Comparison of ENCODE assay signal across 8 cellular contexts in genomic region chr19:27794444-27795042, GRCh38.
DNase-seq lines count a peak whose midpoint lies in the region; ATAC-seq, FAIRE-seq and TF ChIP-seq lines count a peak whose summit lies in the region.

No MANE protein-coding gene starts in this region.

- H3K4me2 ChIP-seq in A549: peak overlapping the region; percentile 96

- 0 out of 2 replicates have a peak, but pooled peaks have one; percentile 10 for TF ChIP-seq POLR2A in A549 (IDR thresholded peaks at IDR 0.05; ENCODE audit: low read length)

- H3K27ac ChIP-seq in A549 (peak overlapping the region; percentile 89), left ventricle myocardium inferior (replicated peaks) (peak overlapping the region; percentile 95), rectal smooth muscle tissue (ENCODE audit: low read depth, low read length) (peak overlapping the region; percentile 94)

- intact Hi-C loops in left ventricle myocardium inferior (cut with micrococcal nuclease): no loop called here

- no peak for FAIRE-seq in A549 (lab: Jason Lieb, UNC)

- H3K4me3 ChIP-seq in A549: peak overlapping the region; percentile 81
- peak overlapping the region; percentile 89 for H3K4me3 ChIP-seq in left ventricle myocardium inferior
- peak overlapping the region; percentile 88 for H3K4me3 ChIP-seq in rectal smooth muscle tissue (ENCODE audit: low read length)

- H3K9ac ChIP-seq in rectal smooth muscle tissue (ENCODE audit: low read length): peak overlapping the region; percentile 56

- no peaks in the 10 kb centered on the region for H3K9me3 Mint-ChIP-seq in activated naive CD8-positive, alpha-beta T cell (ENCODE audit: low read depth)

- no peaks in the 10 kb centered on the region for H3K27me3 ChIP-seq in left ventricle myocardium inferior (ENCODE audit: low read depth)
- H3K27me3 ChIP-seq in rectal smooth muscle tissue (ENCODE audit: control insufficient read depth, insufficient read depth, low read length): no peaks in the 10 kb centered on the region

- TF ChIP-seq EP300 in A549 (IDR thresholded peaks at IDR 0.05): no peak

- no peak for DNase-seq in A549 (ENCODE audit: low read depth in 1 of 2, low spot score in 1 of 2)
- peak; percentile 14 for DNase-seq in HuH-7 (ENCODE audit: low spot score)
- DNase-seq in left ventricle myocardium inferior: no peak
- DNase-seq in mesenteric fat pad (ENCODE audit: low spot score): no peak

- 9% methylated on average over 18 of the region's 18 CpGs for WGBS in A549 (ENCODE audit: missing lambda C conversion rate)

- TF ChIP-seq CTCF in A549 (IDR thresholded peaks at IDR 0.05) (no peak), left ventricle myocardium inferior (IDR thresholded peaks at IDR 0.05; ENCODE audit: borderline replicate concordance) (no peak)

- H3K4me3 Mint-ChIP-seq in activated naive CD8-positive, alpha-beta T cell: peak overlapping the region; percentile 96

- CTCF ChIA-PET in A549 (lab: Yijun Ruan, JAX): interaction anchor here (2.9 kb wide), 1 partner anchor 11 kb away, joined by 13 read pairs; no protein-coding TSS in a partner anchor

- peaks cover 8% of the 10 kb centered on the region; the same call in 1 of the 3 replicates for H3K4me1 ChIP-seq in A549
- H3K4me1 ChIP-seq in left ventricle myocardium inferior: peaks cover 46% of the 10 kb centered on the region
- H3K4me1 ChIP-seq in rectal smooth muscle tissue (ENCODE audit: control insufficient read depth, insufficient read depth, low read length): peaks cover 4% of the 10 kb centered on the region

- POLR2A ChIA-PET in A549 (lab: Yijun Ruan, JAX): interaction anchor here (0.9 to 2.2 kb wide), 7 partner anchors 8 to 1812 kb away, joined by 3 to 20 read pairs (median 5); partner anchors contain the start of gene POP4

- H3K36me3 ChIP-seq in left ventricle myocardium inferior (peaks cover 11% of the 10 kb centered on the region), rectal smooth muscle tissue (ENCODE audit: control insufficient read depth, insufficient read depth, low read length) (no peaks in the 10 kb centered on the region)

- H3K9me3 ChIP-seq in A549 (peaks cover 14% of the 10 kb centered on the region; the same call in 2 of the 3 replicates), left ventricle myocardium inferior (replicated peaks) (no peaks in the 10 kb centered on the region)

- no peak for TF ChIP-seq RAD21 in A549 (conservative IDR thresholded peaks at IDR 0.05 in 1 of 2, IDR thresholded peaks at IDR 0.05 in 1 of 2)

- no peaks in the 10 kb centered on the region for H3K27me3 Mint-ChIP-seq in activated naive CD8-positive, alpha-beta T cell

- H3K36me3 Mint-ChIP-seq in activated naive CD8-positive, alpha-beta T cell: peaks cover 9% of the 10 kb centered on the region

- ATAC-seq in A549 (peak; percentile 0 to 3; a peak in 4 of 6 replicates), GM18867 (IDR thresholded peaks at IDR 0.05; ENCODE audit: unreplicated experiment) (peak; percentile 0), GM21576 (IDR thresholded peaks at IDR 0.05; ENCODE audit: unreplicated experiment) (no peak)

- peaks cover 31% of the 10 kb centered on the region for H3K4me1 Mint-ChIP-seq in activated naive CD8-positive, alpha-beta T cell (ENCODE audit: low read depth)

- H3K27ac Mint-ChIP-seq in activated naive CD8-positive, alpha-beta T cell: peak overlapping the region; percentile 98

TF ChIP-seq in A549, 52 proteins besides CTCF, POLR2A, EP300 and RAD21:
- no peak for TF ChIP-seq TFCP2L1 (CRISPR knock-in tag; IDR thresholded peaks at IDR 0.05)
- no peak for TF ChIP-seq PBX3 (IDR thresholded peaks at IDR 0.05)
- no peak for TF ChIP-seq FOXS1 (CRISPR knock-in tag; IDR thresholded peaks at IDR 0.05)
- peak; percentile 72 for TF ChIP-seq REST (IDR thresholded peaks at IDR 0.05)
- TF ChIP-seq MYC (IDR thresholded peaks at IDR 0.05; ENCODE audit: borderline replicate concordance, low read length): no peak
